10 cellular contexts compared by ENCODE assay signal in genomic region chr2:85542777-85543176, GRCh38. TPM values are rescaled to one million over a fixed set of nuclear protein-coding genes. Genes with fewer than 3 reads are reported as not detected.
DNase-seq lines count a peak whose midpoint lies in the region; ATAC-seq, FAIRE-seq and TF ChIP-seq lines count a peak whose summit lies in the region.
"Had no signal": no experiment of that assay in that cellular context is flagged by ENCODE, and none has a peak within 500 bp of the region (broad histone marks: within the 10 kb centered on the region; RNA-seq: fewer than 3 reads in every experiment).

No MANE protein-coding gene starts in this region.

- no peak for TF ChIP-seq RAD21 in A549 (conservative IDR thresholded peaks at IDR 0.05 in 1 of 2, IDR thresholded peaks at IDR 0.05 in 1 of 2)

- no peak for TF ChIP-seq CTCF in A549 (IDR thresholded peaks at IDR 0.05)
- no peak for TF ChIP-seq CTCF in GM23338 (conservative IDR thresholded peaks at IDR 0.05; ENCODE audit: low read depth in 2 of 2)
- TF ChIP-seq CTCF in nephron (IDR thresholded peaks at IDR 0.05; ENCODE audit: unreplicated experiment in 3 of 3) = no peak

- H3K9me3 Mint-ChIP-seq in GM23338 (no peaks in the 10 kb centered on the region), nephron (no peaks in the 10 kb centered on the region)
- H3K9me3 Mint-ChIP-seq in activated naive CD8-positive, alpha-beta T cell treated with anti-CD3 and anti-CD28 coated beads, Interleukin-2, amount 50 U/mL, for 24 hours = no peaks in the 10 kb centered on the region

- H3K4me1 Mint-ChIP-seq in GM23338 (peaks cover 34% of the 10 kb centered on the region), nephron (peaks cover 49% of the 10 kb centered on the region)
- H3K4me1 Mint-ChIP-seq in activated naive CD8-positive, alpha-beta T cell treated with anti-CD3 and anti-CD28 coated beads, Interleukin-2, amount 50 U/mL, for 24 hours = peaks cover 38% of the 10 kb centered on the region

- H3K4me3 ChIP-seq in A549 (peak overlapping the region; percentile 98), GM23338 (peak overlapping the region; percentile 17; the same call in 1 of the 2 replicates), H7 (ENCODE audit: insufficient read depth, low read depth, low read length) (no peak overlapping the region)

- H3K36me3 ChIP-seq in GM23338 (ENCODE audit: insufficient read depth) (peaks cover 59% of the 10 kb centered on the region), H7 (replicated peaks; ENCODE audit: control insufficient read depth, insufficient read depth, low read length) (peaks cover 32% of the 10 kb centered on the region)

- H3K27me3 ChIP-seq in GM23338 (ENCODE audit: insufficient read depth) (no peaks in the 10 kb centered on the region), H7 (ENCODE audit: control insufficient read depth, insufficient read depth, low read length) (no peaks in the 10 kb centered on the region)

- H3K27me3 Mint-ChIP-seq in GM23338 (ENCODE audit: insufficient read depth, low read depth, poor library complexity) (peaks cover 22% of the 10 kb centered on the region), nephron (ENCODE audit: low read depth) (no peaks in the 10 kb centered on the region)
- H3K27me3 Mint-ChIP-seq in activated naive CD8-positive, alpha-beta T cell treated with anti-CD3 and anti-CD28 coated beads, Interleukin-2, amount 50 U/mL, for 24 hours = no peaks in the 10 kb centered on the region

- peaks cover 38% of the 10 kb centered on the region for H4K20me1 ChIP-seq in GM23338 (replicated peaks; ENCODE audit: insufficient read depth)

- no peaks in the 10 kb centered on the region for H3K9me3 ChIP-seq in A549

- DNase-seq in A549 (ENCODE audit: low read depth in 1 of 2, low spot score in 1 of 2) = no peak
- no peak for DNase-seq in GM23338 (ENCODE audit: low spot score)
- no peak for DNase-seq in activated naive CD8-positive, alpha-beta T cell treated with anti-CD3 and anti-CD28 coated beads, Interleukin-2, amount 50 U/mL, for 24 hours
- no peak for DNase-seq in stimulated activated naive CD4-positive, alpha-beta T cell treated with Interleukin-2 at 50 U/mL for 16 hours (lab: John Stamatoyannopoulos, UW)
- DNase-seq in H7 = no peak
- DNase-seq in glomerular visceral epithelial cell (ENCODE audit: extremely low spot score) = no peak
- DNase-seq in central memory CD4-positive, alpha-beta T cell = no peak

- H3K4me1 ChIP-seq in A549 (peaks cover 57% of the 10 kb centered on the region), GM23338 (ENCODE audit: insufficient read depth) (peaks cover 16% of the 10 kb centered on the region)

- H3K36me3 Mint-ChIP-seq in GM23338 (ENCODE audit: low read depth) (peaks cover 81% of the 10 kb centered on the region), nephron (ENCODE audit: low read depth) (peaks cover 72% of the 10 kb centered on the region)
- peaks cover 67% of the 10 kb centered on the region for H3K36me3 Mint-ChIP-seq in activated naive CD8-positive, alpha-beta T cell treated with anti-CD3 and anti-CD28 coated beads, Interleukin-2, amount 50 U/mL, for 24 hours (ENCODE audit: low read depth)

- WGBS in A549 (ENCODE audit: missing lambda C conversion rate) = 71% methylated on average over 4 of the region's 4 CpGs

- H3K9me2 ChIP-seq in GM23338 (ENCODE audit: insufficient read depth) = no peaks in the 10 kb centered on the region

- FAIRE-seq in A549 (lab: Jason Lieb, UNC) = no peak
- FAIRE-seq: bronchial epithelial cell, RCC 7860 had no signal

- ATAC-seq in A549 (no peak), GM23338 (no peak)
- no peak for ATAC-seq in activated naive CD8-positive, alpha-beta T cell treated with anti-CD3 and anti-CD28 coated beads, Interleukin-2, amount 50 U/mL, for 24 hours

- H3K27ac Mint-ChIP-seq in GM23338 (peak overlapping the region; percentile 45), nephron (peak overlapping the region; percentile 11 to 25 (median 21))
- H3K27ac Mint-ChIP-seq in activated naive CD8-positive, alpha-beta T cell treated with anti-CD3 and anti-CD28 coated beads, Interleukin-2, amount 50 U/mL, for 24 hours = peak overlapping the region; percentile 99

- CTCF ChIA-PET in A549 (lab: Yijun Ruan, JAX) = interaction anchor here (1.4 to 35.5 kb wide), 3 partner anchors 10 to 152 kb away, joined by 3 to 1185 read pairs (median 183); partner anchors contain the start of genes CAPG and SH2D6

- no peak overlapping the region for H2AFZ ChIP-seq in GM23338

- H3K79me2 ChIP-seq in GM23338 (replicated peaks; ENCODE audit: insufficient read depth) = peaks cover 44% of the 10 kb centered on the region

- peaks cover 76% of the 10 kb centered on the region for H3F3A ChIP-seq in GM23338 (replicated peaks; ENCODE audit: low read depth)

- H3K4me2 ChIP-seq in A549 (peak overlapping the region; percentile 92), GM23338 (peak overlapping the region; percentile 96; the same call in 1 of the 2 replicates)

- no peak for TF ChIP-seq EP300 in A549 (IDR thresholded peaks at IDR 0.05)

- H3K4me3 Mint-ChIP-seq in GM23338 (peak overlapping the region; percentile 98), nephron (peak overlapping the region; percentile 34 to 94 (median 47))
- peak overlapping the region; percentile 95 for H3K4me3 Mint-ChIP-seq in activated naive CD8-positive, alpha-beta T cell treated with anti-CD3 and anti-CD28 coated beads, Interleukin-2, amount 50 U/mL, for 24 hours

- H3K27ac ChIP-seq in A549 = no peak overlapping the region
- H3K27ac ChIP-seq in GM23338 (ENCODE audit: low read depth) = peak overlapping the region; percentile 100

- no peak for TF ChIP-seq POLR2A in A549 (IDR thresholded peaks at IDR 0.05; ENCODE audit: low read length)

- POLR2A ChIA-PET in A549 (lab: Yijun Ruan, JAX) = interaction anchor here (2.5 to 8.8 kb wide), 2 partner anchors 105 to 121 kb away, joined by 7 to 261 read pairs; partner anchors contain the start of gene SH2D6

TF ChIP-seq in A549, 52 proteins besides CTCF, POLR2A, EP300 and RAD21 (continues in another document):
- TF ChIP-seq EHF (CRISPR knock-in tag; IDR thresholded peaks at IDR 0.05) (no peak), HOXA7 (CRISPR knock-in tag; IDR thresholded peaks at IDR 0.05) (peak; percentile 10; the same call in 1 of the 2 replicates), TP53 (CRISPR knock-in tag; IDR thresholded peaks at IDR 0.05) (0 out of 2 replicates have a peak, but pooled peaks have one; percentile 38)

TF ChIP-seq in GM23338, 12 proteins besides CTCF, POLR2A, EP300 and RAD21:
- TF ChIP-seq ZNF331 (CRISPR knock-in tag; IDR thresholded peaks at IDR 0.05; ENCODE audit: low read depth) = no peak

RNA-seq across cellular contexts. Expression of gene MAT2A, which starts 3.8 kb away (rescaled TPM):
- polyA plus RNA-seq in A549 (2011; rRNA removed) (1,024 and 1,329 TPM in 2 replicates), A549 (2017; fragmentation: RNase III; extraction: RNeasy Plus Mini Kit Qiagen cat#74134 plus additional on column Dnase treatment) (370 to 430 TPM (median 400 TPM) in 3 replicates), GM23338 (2016; fragmentation: Nextera tagmentation; extraction: Ambion mirVana) (74.4 and 105 TPM in 2 replicates)
- 197 and 230 TPM in 2 replicates for polyA plus RNA-seq in A549 (2012; cell fraction: cytosol; rRNA removed)
- polyA plus RNA-seq in A549 (2012; cell fraction: nucleus; rRNA removed) = 533 and 600 TPM in 2 replicates
- 421 and 591 TPM in 2 replicates for polyA minus RNA-seq in A549 (2011; rRNA and poly(A)+ RNA removed)
- total RNA-seq in GM23338 (2014; rRNA removed; shearing (Covaris generic)) = 206 and 232 TPM in 2 replicates
- 57.6 and 98.6 TPM in 2 replicates for total RNA-seq in H7 (2014; rRNA removed; shearing (Covaris generic))

RNA-seq across cellular contexts. Expression of gene GGCX, which starts 18.5 kb away (rescaled TPM):
- polyA plus RNA-seq in A549 (2011; rRNA removed) = 39.0 and 49.6 TPM in 2 replicates
- polyA plus RNA-seq in A549 (2012; cell fraction: cytosol; rRNA removed) = 49.1 and 53.4 TPM in 2 replicates
- polyA plus RNA-seq in A549 (2012; cell fraction: nucleus; rRNA removed) = 69.5 and 77.4 TPM in 2 replicates
- polyA plus RNA-seq in A549 (2017; fragmentation: RNase III; extraction: RNeasy Plus Mini Kit Qiagen cat#74134 plus additional on column Dnase treatment) = 48.7 to 58.5 TPM (median 55.1 TPM) in 3 replicates
- polyA minus RNA-seq in A549 (2011; rRNA and poly(A)+ RNA removed) = 99.1 and 106 TPM in 2 replicates
- 30.8 and 36.2 TPM in 2 replicates for total RNA-seq in GM23338 (2014; rRNA removed; shearing (Covaris generic))
- polyA plus RNA-seq in GM23338 (2016; fragmentation: Nextera tagmentation; extraction: Ambion mirVana) = 14.4 and 15.3 TPM in 2 replicates
- total RNA-seq in H7 (2014; rRNA removed; shearing (Covaris generic)) = 23.3 and 33.0 TPM in 2 replicates

RNA-seq across cellular contexts. Expression of gene VAMP8, which starts 34.6 kb away (rescaled TPM):
- polyA plus RNA-seq in A549 (2011; rRNA removed) = 38.3 and 41.1 TPM in 2 replicates
- polyA plus RNA-seq in A549 (2012; cell fraction: cytosol; rRNA removed) = 21.5 and 24.5 TPM in 2 replicates
- 5.7 and 12.5 TPM in 2 replicates for polyA plus RNA-seq in A549 (2012; cell fraction: nucleus; rRNA removed)
- 17.7 to 22.4 TPM (median 18.5 TPM) in 3 replicates for polyA plus RNA-seq in A549 (2017; fragmentation: RNase III; extraction: RNeasy Plus Mini Kit Qiagen cat#74134 plus additional on column Dnase treatment)
- 8.3 and 8.7 TPM in 2 replicates for polyA minus RNA-seq in A549 (2011; rRNA and poly(A)+ RNA removed)
- 16.3 and 17.4 TPM in 2 replicates for total RNA-seq in GM23338 (2014; rRNA removed; shearing (Covaris generic))
- polyA plus RNA-seq in GM23338 (2016; fragmentation: Nextera tagmentation; extraction: Ambion mirVana) = 71.7 and 73.0 TPM in 2 replicates
- total RNA-seq in H7 (2014; rRNA removed; shearing (Covaris generic)) = 17.7 and 33.0 TPM in 2 replicates

RNA-seq across cellular contexts. Expression of gene VAMP5, which starts 41.5 kb away (rescaled TPM):
- polyA plus RNA-seq in A549 (2011; rRNA removed) (0.16 and 0.67 TPM in 2 replicates), A549 (2017; fragmentation: RNase III; extraction: RNeasy Plus Mini Kit Qiagen cat#74134 plus additional on column Dnase treatment) (not detected in 3 replicates), GM23338 (2016; fragmentation: Nextera tagmentation; extraction: Ambion mirVana) (5.5 and 7.8 TPM in 2 replicates)
- polyA plus RNA-seq in A549 (2012; cell fraction: cytosol; rRNA removed) = 0.10 and 0.25 TPM in 2 replicates
- 0.29 and 0.95 TPM in 2 replicates for polyA plus RNA-seq in A549 (2012; cell fraction: nucleus; rRNA removed)
- polyA minus RNA-seq in A549 (2011; rRNA and poly(A)+ RNA removed) = 0.58 TPM in 1 of 2 replicates, not detected in the other
- 0.87 and 2.6 TPM in 2 replicates for total RNA-seq in GM23338 (2014; rRNA removed; shearing (Covaris generic))
- total RNA-seq in H7 (2014; rRNA removed; shearing (Covaris generic)) = 1.00 and 1.4 TPM in 2 replicates

RNA-seq across cellular contexts. Expression of gene RNF181, which starts 52.8 kb away (rescaled TPM):
- polyA plus RNA-seq in A549 (2011; rRNA removed) (287 and 366 TPM in 2 replicates), A549 (2017; fragmentation: RNase III; extraction: RNeasy Plus Mini Kit Qiagen cat#74134 plus additional on column Dnase treatment) (182 to 199 TPM (median 189 TPM) in 3 replicates), GM23338 (2016; fragmentation: Nextera tagmentation; extraction: Ambion mirVana) (260 and 276 TPM in 2 replicates)
- polyA plus RNA-seq in A549 (2012; cell fraction: cytosol; rRNA removed) = 318 and 381 TPM in 2 replicates
- 260 and 338 TPM in 2 replicates for polyA plus RNA-seq in A549 (2012; cell fraction: nucleus; rRNA removed)
- polyA minus RNA-seq in A549 (2011; rRNA and poly(A)+ RNA removed) = 111 and 217 TPM in 2 replicates
- 114 and 145 TPM in 2 replicates for total RNA-seq in GM23338 (2014; rRNA removed; shearing (Covaris generic))
- 159 and 201 TPM in 2 replicates for total RNA-seq in H7 (2014; rRNA removed; shearing (Covaris generic))

Comparison
In these comparisons a context has a peak if more than half of its experiments do, and no peak if none do; other contexts are left out.
1. H3K27ac Mint-ChIP-seq: peak in every context shown above with its lines; median percentile 99 in activated naive CD8-positive, alpha-beta T cell treated with anti-CD3 and anti-CD28 coated beads, Interleukin-2, amount 50 U/mL, for 24 hours; 45 in GM23338; 21 in nephron.
2. H3K4me3 Mint-ChIP-seq: peak in every context shown above with its lines; median percentile 98 in GM23338; 95 in activated naive CD8-positive, alpha-beta T cell treated with anti-CD3 and anti-CD28 coated beads, Interleukin-2, amount 50 U/mL, for 24 hours; 47 in nephron.